Comparison of ENCODE assay signal across 10 cellular contexts in the genomic region with DNA sequence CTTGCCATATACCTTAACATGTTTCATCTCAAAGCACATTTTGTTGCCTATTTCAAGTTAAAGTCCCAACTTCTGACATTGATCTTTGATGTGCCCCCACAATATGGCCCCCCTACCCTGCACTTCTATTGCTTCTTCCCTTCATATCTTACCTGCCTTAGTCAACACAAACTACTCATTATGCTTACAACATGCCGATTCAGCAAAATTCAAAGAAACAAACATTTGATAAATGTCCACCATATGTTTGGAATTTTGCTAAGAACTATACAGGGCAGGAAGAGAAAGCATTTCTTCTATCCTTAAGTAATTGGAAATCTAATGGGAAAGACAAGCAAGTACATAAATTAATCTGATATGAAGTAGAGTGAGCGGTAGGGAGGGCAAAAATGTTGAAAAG. TPM values are rescaled to one million over a fixed set of nuclear protein-coding genes. Genes with fewer than 3 reads are reported as not detected.
"Had no signal": no experiment of that assay in that cellular context is flagged by ENCODE, and none has a peak within 500 bp of the region (broad histone marks: within the 10 kb centered on the region; RNA-seq: fewer than 3 reads in every experiment).

No MANE protein-coding gene starts in this region.

- H2AFZ ChIP-seq: GM23248 had no signal

- H3K4me3 ChIP-seq: GM23248 had no signal

- H3K9ac ChIP-seq: GM23248, KMS-11 had no signal

- H3K4me2 ChIP-seq: KMS-11 had no signal

- DNase-seq: GM23248, GOT3, H9, HCEC 1CT, Kasumi-1, KBM-7 had no signal

- FAIRE-seq: H54, HTR-8/SVneo had no signal

- H3K27ac ChIP-seq: GM23248, KMS-11 had no signal

RNA-seq across cellular contexts. Expression of gene NAA11, which starts 25.6 kb away (rescaled TPM):
- total RNA-seq: GM23248, H9, HT-29 had no signal
- polyA plus RNA-seq: GM23248 had no signal
